In genomic region chr14:67963960-67964359, GRCh38 we compare ENCODE assay signal across 16 cellular contexts.
A peak's percentile ranks its signal among the peaks of the same experiment; 100 is the strongest.
DNase-seq lines count a peak whose midpoint lies in the region; ATAC-seq and TF ChIP-seq lines count a peak whose summit lies in the region.
"Had no signal": no experiment of that assay in that cellular context is flagged by ENCODE, and none has a peak within 500 bp of the region (broad histone marks: within the 10 kb centered on the region; RNA-seq: fewer than 3 reads in every experiment).

No MANE protein-coding gene starts in this region.

- H3K9me3 ChIP-seq in ascending aorta = no peaks in the 10 kb centered on the region
- no peaks in the 10 kb centered on the region for H3K9me3 ChIP-seq in lower lobe of right lung
- H3K9me3 ChIP-seq in stomach smooth muscle (ENCODE audit: control insufficient read depth in 2 of 2, low read length in 2 of 2) = no peaks in the 10 kb centered on the region
- H3K9me3 ChIP-seq in SJCRH30 (replicated peaks) = no peaks in the 10 kb centered on the region; the same call in 1 of the 2 replicates
- H3K9me3 ChIP-seq in BE2C = no peaks in the 10 kb centered on the region
- H3K9me3 ChIP-seq: adrenal gland had no signal

- no peaks in the 10 kb centered on the region for H3K27me3 Mint-ChIP-seq in CD14-positive monocyte (ENCODE audit: low read depth in 3 of 3)
- H3K27me3 Mint-ChIP-seq: activated CD4-positive, alpha-beta memory T cell treated with anti-CD3 and anti-CD28 coated beads, Interleukin-2, amount 10 ng/mL, durations not matched to agents 7 days and 5 days had no signal

- peaks cover 12 to 15% of the 10 kb centered on the region in 2 donors for H3K36me3 Mint-ChIP-seq in CD14-positive monocyte

- TF ChIP-seq CTCF in CD14-positive monocyte (IDR thresholded peaks at IDR 0.05) = no peak
- no peak for TF ChIP-seq CTCF in ascending aorta (IDR thresholded peaks at IDR 0.05)
- TF ChIP-seq CTCF in lower lobe of right lung (IDR thresholded peaks at IDR 0.05) = no peak
- TF ChIP-seq CTCF in BE2C (IDR thresholded peaks at IDR 0.05; ENCODE audit: low read depth, low read length) = no peak

- no peaks in the 10 kb centered on the region for H3K27me3 ChIP-seq in ascending aorta
- H3K27me3 ChIP-seq in lower lobe of right lung (ENCODE audit: low read depth) = no peaks in the 10 kb centered on the region
- H3K27me3 ChIP-seq in stomach smooth muscle (ENCODE audit: control insufficient read depth in 1 of 2, insufficient read depth in 2 of 2, low read length in 2 of 2) = no peaks in the 10 kb centered on the region
- H3K27me3 ChIP-seq in SJCRH30 = no peaks in the 10 kb centered on the region
- H3K27me3 ChIP-seq in BE2C = no peaks in the 10 kb centered on the region
- H3K27me3 ChIP-seq: adrenal gland had no signal

- no peak for TF ChIP-seq POLR2A in erythroblast (IDR thresholded peaks at IDR 0.05; ENCODE audit: low read length)

- no peak overlapping the region for H3K9ac ChIP-seq in stomach smooth muscle (ENCODE audit: low read length in 2 of 2)

- DNase-seq in CD14-positive monocyte (ENCODE audit: low spot score) (no peak), ascending aorta (ENCODE audit: low spot score in 2 of 2) (no peak), lower lobe of right lung (no peak), iPS-NIHi7 (ENCODE audit: extremely low spot score) (no peak), SJCRH30 (no peak), erythroblast (lab: John Stamatoyannopoulos, UW) (no peak), BE2C (no peak)
- DNase-seq: activated CD4-positive, alpha-beta memory T cell treated with anti-CD3 and anti-CD28 coated beads, Interleukin-2, amount 10 ng/mL, durations not matched to agents 7 days and 5 days; adrenal gland; DMS 273 treated with DMSO at 0.1 percent for 48 hours; H7; mesendoderm; NCI-H1105 treated with DMSO at 0.1 percent for 48 hours had no signal

- intact Hi-C loops in CD14-positive monocyte (cut with micrococcal nuclease) = loop anchor here in 1 of 2 donors (10.0 kb wide), 2 partner anchors 251 to 831 kb away; partner anchors contain the start of gene ZFP36L1
- intact Hi-C loops in ascending aorta (cut with DNase I) = no loop called here
- intact Hi-C loops in lower lobe of right lung (cut with DNase I) = no loop called here

- H3K4me3 ChIP-seq in ascending aorta (peak overlapping the region; percentile 1 to 33), lower lobe of right lung (no peak overlapping the region), stomach smooth muscle (ENCODE audit: low read length in 2 of 2) (peak overlapping the region; percentile 29 to 41), SJCRH30 (no peak overlapping the region), BE2C (ENCODE audit: low read depth, low read length) (no peak overlapping the region)
- H3K4me3 ChIP-seq: K562 had no signal

- H3K4me1 Mint-ChIP-seq in CD14-positive monocyte = peaks cover 57% of the 10 kb centered on the region
- H3K4me1 Mint-ChIP-seq: activated CD4-positive, alpha-beta memory T cell treated with anti-CD3 and anti-CD28 coated beads, Interleukin-2, amount 10 ng/mL, durations not matched to agents 7 days and 5 days had no signal

- H3K27ac ChIP-seq in ascending aorta = no peak overlapping the region
- H3K27ac ChIP-seq in lower lobe of right lung = peak overlapping the region; percentile 59
- H3K27ac ChIP-seq in stomach smooth muscle (ENCODE audit: low read length) = peak overlapping the region; percentile 50
- no peak overlapping the region for H3K27ac ChIP-seq in SJCRH30
- H3K27ac ChIP-seq: adrenal gland had no signal

- no peak for ATAC-seq in lower lobe of right lung
- ATAC-seq: K562 had no signal

- H3K4me1 ChIP-seq in ascending aorta (peaks cover 0 to 6% of the 10 kb centered on the region in 2 donors), lower lobe of right lung (peaks cover 51% of the 10 kb centered on the region), stomach smooth muscle (ENCODE audit: control insufficient read depth, insufficient read depth, low read length) (no peaks in the 10 kb centered on the region), SJCRH30 (no peaks in the 10 kb centered on the region; the same call in 1 of the 2 replicates), BE2C (no peaks in the 10 kb centered on the region)

- H3K36me3 ChIP-seq in ascending aorta = no peaks in the 10 kb centered on the region
- no peaks in the 10 kb centered on the region for H3K36me3 ChIP-seq in lower lobe of right lung
- no peaks in the 10 kb centered on the region for H3K36me3 ChIP-seq in stomach smooth muscle (ENCODE audit: control insufficient read depth in 2 of 2, insufficient read depth in 2 of 2, low read length in 2 of 2)
- no peaks in the 10 kb centered on the region for H3K36me3 ChIP-seq in SJCRH30
- H3K36me3 ChIP-seq in BE2C = no peaks in the 10 kb centered on the region
- H3K36me3 ChIP-seq: adrenal gland had no signal

- H3K9me3 Mint-ChIP-seq in CD14-positive monocyte = peaks cover 6 to 20% (median 9%) of the 10 kb centered on the region in 7 donors
- H3K9me3 Mint-ChIP-seq: activated T-helper 1 cell treated with anti-CD3 and anti-CD28 coated beads, Interleukin-12 subunit alpha, Interleukin-12 subunit beta, Interleukin-2, Interleukin-4 antibody, amounts not matched to agents 30 ng/mL and 10 ng/mL and 1 ng/mL, durations not matched to agents 14 hours and 24 hours and 36 hours had no signal

- H3K4me3 Mint-ChIP-seq in CD14-positive monocyte = peak overlapping the region in 1 of 2 donors; percentile 67
- H3K4me3 Mint-ChIP-seq: activated CD4-positive, alpha-beta memory T cell treated with anti-CD3 and anti-CD28 coated beads, Interleukin-2, amount 10 ng/mL, durations not matched to agents 7 days and 5 days; activated T-helper 1 cell treated with anti-CD3 and anti-CD28 coated beads, Interleukin-12 subunit alpha, Interleukin-12 subunit beta, Interleukin-2, Interleukin-4 antibody, amounts not matched to agents 30 ng/mL and 10 ng/mL and 1 ng/mL, durations not matched to agents 14 hours and 24 hours and 36 hours had no signal

- H3K27ac Mint-ChIP-seq in CD14-positive monocyte = peak overlapping the region; percentile 82 to 94 (median 89)
- H3K27ac Mint-ChIP-seq: activated CD4-positive, alpha-beta memory T cell treated with anti-CD3 and anti-CD28 coated beads, Interleukin-2, amount 10 ng/mL, durations not matched to agents 7 days and 5 days; activated T-helper 1 cell treated with anti-CD3 and anti-CD28 coated beads, Interleukin-12 subunit alpha, Interleukin-12 subunit beta, Interleukin-2, Interleukin-4 antibody, amounts not matched to agents 30 ng/mL and 10 ng/mL and 1 ng/mL, durations not matched to agents 14 hours and 24 hours and 36 hours had no signal

Comparison
In these comparisons a context has a peak if more than half of its experiments do, and no peak if none do; other contexts are left out.
1. H3K27ac ChIP-seq: peak in lower lobe of right lung (single experiment) and stomach smooth muscle (single experiment); none in ascending aorta (0 of 2) and SJCRH30 (single experiment).
2. H3K4me3 ChIP-seq: peak in ascending aorta (2 of 2) and stomach smooth muscle (2 of 2); none in lower lobe of right lung (single experiment), SJCRH30 (single experiment) and BE2C (single experiment).